ENCODE assay signal across 1 cellular context in genomic region chr4:142840516-142841123, GRCh38.
TF ChIP-seq lines count a peak whose summit lies in the region.

No MANE protein-coding gene starts in this region.

TF ChIP-seq in HepG2, 621 proteins besides CTCF, POLR2A, EP300 and RAD21 (continued from another document):
- peak; percentile 45 for TF ChIP-seq SMC3 (IDR thresholded peaks at IDR 0.05; ENCODE audit: low read length)
- TF ChIP-seq ZNF546 (CRISPR knock-in tag; conservative IDR thresholded peaks at IDR 0.05) = no peak
